Comparison of ENCODE assay signal across 19 cellular contexts in the genomic region with DNA sequence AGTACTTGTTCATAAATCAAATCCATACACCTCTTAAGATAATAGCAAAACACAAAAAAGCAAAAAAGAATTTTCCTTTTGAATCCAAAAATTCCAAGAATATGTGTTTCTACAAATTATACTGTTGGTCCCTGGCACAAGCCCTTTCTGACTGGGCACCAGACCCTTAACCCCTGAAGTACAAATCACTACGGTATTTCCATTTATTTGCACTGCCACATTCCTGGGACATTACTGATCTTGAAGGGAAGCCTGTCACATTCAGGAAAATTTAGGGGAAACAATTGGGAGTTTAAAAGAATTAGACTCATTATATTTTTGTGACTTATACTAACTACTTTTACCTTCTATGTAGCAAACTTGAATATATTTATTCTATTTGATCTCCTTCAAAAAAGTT.
A peak's percentile ranks its signal among the peaks of the same experiment; 100 is the strongest.
DNase-seq lines count a peak whose midpoint lies in the region; ATAC-seq and TF ChIP-seq lines count a peak whose summit lies in the region.
"Had no signal": no experiment of that assay in that cellular context is flagged by ENCODE, and none has a peak within 500 bp of the region (broad histone marks: within the 10 kb centered on the region; RNA-seq: fewer than 3 reads in every experiment).

No MANE protein-coding gene starts in this region.

- H3K79me2 ChIP-seq in ACC112 (ENCODE audit: control insufficient read depth, insufficient read depth, low read length, unreplicated experiment), result no peaks in the 10 kb centered on the region

- DNase-seq in HS-27A (ENCODE audit: low read depth) (peak; percentile 51), lung microvascular endothelial cell (ENCODE audit: low read depth in 2 of 2) (peak; percentile 42 to 54), T-helper 1 cell (no peak), A673 (ENCODE audit: low spot score) (no peak)
- no peak for DNase-seq in stimulated activated CD8-positive, alpha-beta memory T cell treated with anti-CD3 and anti-CD28 coated beads, Interleukin-4, amount 100 ng/mL, for 48 hours
- DNase-seq in stimulated activated effector memory CD8-positive, alpha-beta T cell treated with anti-CD3 and anti-CD28 coated beads, Interleukin-12 subunit alpha, Interleukin-12 subunit beta, amount 100 ng/mL, for 72 hours (ENCODE audit: low spot score in 2 of 2), result no peak
- DNase-seq: CD8-positive, alpha-beta memory T cell; GF-D8; Kasumi-1; NCI-H187; NCI-H345; NCI-H69; RPMI8226; SIG-M5 had no signal

- H3K4me3 ChIP-seq in ACC112 (ENCODE audit: low read depth, low read length) (0 out of 2 replicates have a peak overlapping the region, but pooled peaks have one; percentile 15), A673 (ENCODE audit: low read depth, low read length, poor library complexity, severe bottlenecking) (no peak overlapping the region)
- H3K4me3 ChIP-seq: BLaER1 treated with 17β-estradiol and CSF1 and Interleukin-3, amounts not matched to agents 10 nM and 100 nM had no signal

- H3K27me3 ChIP-seq in ACC112 (ENCODE audit: insufficient read depth, low read length) (no peaks in the 10 kb centered on the region), A673 (replicated peaks; ENCODE audit: insufficient read depth, low read depth, low read length, poor library complexity) (peaks cover 3% of the 10 kb centered on the region)
- H3K27me3 ChIP-seq: BLaER1 treated with 17β-estradiol and CSF1 and Interleukin-3, amounts not matched to agents 10 nM and 100 nM had no signal

- CTCF ChIA-PET in A673 (lab: Charles Lee), result no interaction called here

- no peak overlapping the region for H3K27ac Mint-ChIP-seq in stimulated activated effector memory CD8-positive, alpha-beta T cell treated with anti-CD3 and anti-CD28 coated beads, Interleukin-12 subunit alpha, Interleukin-12 subunit beta, amount 100 ng/mL, for 72 hours
- H3K27ac Mint-ChIP-seq: CD8-positive, alpha-beta memory T cell; IgD-negative memory B cell had no signal

- intact Hi-C loops in A673 (cut with micrococcal nuclease; ENCODE audit: unreplicated experiment), result no loop called here

- ATAC-seq in SK-N-SH treated with all-trans-retinoic acid at 6 μM for 48 hours, result peak; percentile 59
- ATAC-seq in stimulated activated effector memory CD8-positive, alpha-beta T cell treated with anti-CD3 and anti-CD28 coated beads, Interleukin-12 subunit alpha, Interleukin-12 subunit beta, amount 100 ng/mL, for 72 hours, result no peak

- no peak overlapping the region for H3K4me3 Mint-ChIP-seq in stimulated activated effector memory CD8-positive, alpha-beta T cell treated with anti-CD3 and anti-CD28 coated beads, Interleukin-12 subunit alpha, Interleukin-12 subunit beta, amount 100 ng/mL, for 72 hours
- H3K4me3 Mint-ChIP-seq: CD8-positive, alpha-beta memory T cell; IgD-negative memory B cell had no signal

- peak overlapping the region; percentile 12 for H2AFZ ChIP-seq in ACC112 (ENCODE audit: low read length, unreplicated experiment)

- no peak overlapping the region for H3K27ac ChIP-seq in ACC112 (ENCODE audit: low read depth, low read length)
- no peak overlapping the region for H3K27ac ChIP-seq in A673 (ENCODE audit: low read depth, low read length, poor library complexity, severe bottlenecking)
- H3K27ac ChIP-seq: 22Rv1; BLaER1 treated with 17β-estradiol and CSF1 and Interleukin-3, amounts not matched to agents 10 nM and 100 nM had no signal

- POLR2A ChIA-PET in A673 (lab: Charles Lee; ENCODE audit: low non-redundant PET), result no interaction called here

- BruUV-seq in A673 (replicated peaks; lab: Mats Ljungman, UMichigan), result no TSS peak

- H3K4me1 ChIP-seq in ACC112 (ENCODE audit: control insufficient read depth, insufficient read depth, low read length, unreplicated experiment) (peaks cover 45% of the 10 kb centered on the region), A673 (ENCODE audit: insufficient read depth, low read length, poor library complexity, severe bottlenecking) (no peaks in the 10 kb centered on the region)
- H3K4me1 ChIP-seq: BLaER1 treated with 17β-estradiol and CSF1 and Interleukin-3, amounts not matched to agents 10 nM and 100 nM had no signal

- H3K4me1 Mint-ChIP-seq in stimulated activated effector memory CD8-positive, alpha-beta T cell treated with anti-CD3 and anti-CD28 coated beads, Interleukin-12 subunit alpha, Interleukin-12 subunit beta, amount 100 ng/mL, for 72 hours, result no peaks in the 10 kb centered on the region
- H3K4me1 Mint-ChIP-seq: CD8-positive, alpha-beta memory T cell; IgD-negative memory B cell had no signal

- no peaks in the 10 kb centered on the region for H3K36me3 Mint-ChIP-seq in stimulated activated effector memory CD8-positive, alpha-beta T cell treated with anti-CD3 and anti-CD28 coated beads, Interleukin-12 subunit alpha, Interleukin-12 subunit beta, amount 100 ng/mL, for 72 hours
- H3K36me3 Mint-ChIP-seq: CD8-positive, alpha-beta memory T cell; IgD-negative memory B cell had no signal

- TF ChIP-seq CTCF in A673 (conservative IDR thresholded peaks at IDR 0.05; ENCODE audit: low read depth, low read length), result no peak

- peaks cover 2% of the 10 kb centered on the region for H3K9me3 Mint-ChIP-seq in stimulated activated effector memory CD8-positive, alpha-beta T cell treated with anti-CD3 and anti-CD28 coated beads, Interleukin-12 subunit alpha, Interleukin-12 subunit beta, amount 100 ng/mL, for 72 hours

- H3K36me3 ChIP-seq in ACC112 (ENCODE audit: insufficient read depth, low read length) (no peaks in the 10 kb centered on the region), A673 (ENCODE audit: insufficient read depth, low read length, poor library complexity, severe bottlenecking) (no peaks in the 10 kb centered on the region)
- H3K36me3 ChIP-seq: BLaER1 treated with 17β-estradiol and CSF1 and Interleukin-3, amounts not matched to agents 10 nM and 100 nM had no signal

- H3K9me3 ChIP-seq in A673 (ENCODE audit: low read depth, low read length, poor library complexity, severe bottlenecking), result no peaks in the 10 kb centered on the region
- H3K9me3 ChIP-seq: BLaER1 treated with 17β-estradiol and CSF1 and Interleukin-3, amounts not matched to agents 10 nM and 100 nM had no signal

TF ChIP-seq in SK-N-SH treated with all-trans-retinoic acid at 6 μM for 48 hours, 23 proteins besides CTCF, POLR2A, EP300 and RAD21:
- TF ChIP-seq ISL1 (CRISPR knock-in tag; IDR thresholded peaks at IDR 0.05) (no peak), SNAI2 (CRISPR knock-in tag; IDR thresholded peaks at IDR 0.05) (no peak), ZFP3 (CRISPR knock-in tag; IDR thresholded peaks at IDR 0.05) (no peak), CREB5 (CRISPR knock-in tag; IDR thresholded peaks at IDR 0.05; ENCODE audit: low read depth) (no peak), PPARA (CRISPR knock-in tag; IDR thresholded peaks at IDR 0.05; ENCODE audit: borderline replicate concordance) (no peak)
- TF ChIP-seq, protein P1, sequence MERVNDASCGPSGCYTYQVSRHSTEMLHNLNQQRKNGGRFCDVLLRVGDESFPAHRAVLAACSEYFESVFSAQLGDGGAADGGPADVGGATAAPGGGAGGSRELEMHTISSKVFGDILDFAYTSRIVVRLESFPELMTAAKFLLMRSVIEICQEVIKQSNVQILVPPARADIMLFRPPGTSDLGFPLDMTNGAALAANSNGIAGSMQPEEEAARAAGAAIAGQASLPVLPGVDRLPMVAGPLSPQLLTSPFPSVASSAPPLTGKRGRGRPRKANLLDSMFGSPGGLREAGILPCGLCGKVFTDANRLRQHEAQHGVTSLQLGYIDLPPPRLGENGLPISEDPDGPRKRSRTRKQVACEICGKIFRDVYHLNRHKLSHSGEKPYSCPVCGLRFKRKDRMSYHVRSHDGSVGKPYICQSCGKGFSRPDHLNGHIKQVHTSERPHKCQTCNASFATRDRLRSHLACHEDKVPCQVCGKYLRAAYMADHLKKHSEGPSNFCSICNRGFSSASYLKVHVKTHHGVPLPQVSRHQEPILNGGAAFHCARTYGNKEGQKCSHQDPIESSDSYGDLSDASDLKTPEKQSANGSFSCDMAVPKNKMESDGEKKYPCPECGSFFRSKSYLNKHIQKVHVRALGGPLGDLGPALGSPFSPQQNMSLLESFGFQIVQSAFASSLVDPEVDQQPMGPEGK (CRISPR knock-in tag; IDR thresholded peaks at IDR 0.05; ENCODE audit: borderline replicate concordance), result no peak
- TF ChIP-seq, protein P2, sequence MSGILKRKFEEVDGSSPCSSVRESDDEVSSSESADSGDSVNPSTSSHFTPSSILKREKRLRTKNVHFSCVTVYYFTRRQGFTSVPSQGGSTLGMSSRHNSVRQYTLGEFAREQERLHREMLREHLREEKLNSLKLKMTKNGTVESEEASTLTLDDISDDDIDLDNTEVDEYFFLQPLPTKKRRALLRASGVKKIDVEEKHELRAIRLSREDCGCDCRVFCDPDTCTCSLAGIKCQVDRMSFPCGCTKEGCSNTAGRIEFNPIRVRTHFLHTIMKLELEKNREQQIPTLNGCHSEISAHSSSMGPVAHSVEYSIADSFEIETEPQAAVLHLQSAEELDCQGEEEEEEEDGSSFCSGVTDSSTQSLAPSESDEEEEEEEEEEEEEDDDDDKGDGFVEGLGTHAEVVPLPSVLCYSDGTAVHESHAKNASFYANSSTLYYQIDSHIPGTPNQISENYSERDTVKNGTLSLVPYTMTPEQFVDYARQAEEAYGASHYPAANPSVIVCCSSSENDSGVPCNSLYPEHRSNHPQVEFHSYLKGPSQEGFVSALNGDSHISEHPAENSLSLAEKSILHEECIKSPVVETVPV (CRISPR knock-in tag; IDR thresholded peaks at IDR 0.05), result no peak

Comparison
In these comparisons a context has a peak if more than half of its experiments do, and no peak if none do; other contexts are left out.
1. DNase-seq: peak in HS-27A (single experiment) and lung microvascular endothelial cell (2 of 2); none in T-helper 1 cell (0 of 5), A673 (single experiment), stimulated activated CD8-positive, alpha-beta memory T cell treated with anti-CD3 and anti-CD28 coated beads, Interleukin-4, amount 100 ng/mL, for 48 hours (single experiment) and stimulated activated effector memory CD8-positive, alpha-beta T cell treated with anti-CD3 and anti-CD28 coated beads, Interleukin-12 subunit alpha, Interleukin-12 subunit beta, amount 100 ng/mL, for 72 hours (0 of 2).